In the genomic region with DNA sequence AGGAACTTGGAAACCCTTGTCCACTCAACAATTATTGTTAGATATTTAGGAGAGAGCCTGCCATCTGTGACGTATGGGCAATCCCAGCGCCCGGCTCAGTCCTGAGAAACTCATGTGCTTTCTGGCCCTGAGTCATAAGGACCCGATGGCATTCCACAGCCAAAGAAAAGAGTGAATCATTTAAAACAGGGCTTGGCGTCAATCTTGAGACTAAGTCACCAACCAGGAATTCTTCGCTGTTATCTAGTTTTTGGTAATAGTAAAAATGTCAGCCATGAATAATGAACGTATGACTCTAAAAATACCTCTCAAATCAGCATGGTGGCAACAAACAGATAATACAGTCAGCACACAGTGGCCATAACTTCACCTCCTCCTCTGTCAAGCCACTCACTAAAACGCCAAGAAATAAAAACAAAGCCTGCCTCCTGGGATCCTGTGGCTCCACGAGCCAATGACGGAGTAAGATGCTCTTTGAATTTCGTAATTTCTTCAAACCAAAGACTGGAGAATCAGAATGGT, we compare ENCODE assay signal across 1 cellular context.
TF ChIP-seq lines count a peak whose summit lies in the region.

No MANE protein-coding gene starts in this region.

TF ChIP-seq in IMR-90, 13 proteins besides CTCF, POLR2A, EP300 and RAD21 (continued from another document):
- TF ChIP-seq USF2 (IDR thresholded peaks at IDR 0.05; ENCODE audit: low read depth, low read length) (no peak; the same call in 1 of the 2 replicates), NFE2L2 (IDR thresholded peaks at IDR 0.05; ENCODE audit: low read depth, low read length) (peak; percentile 60), SMC3 (IDR thresholded peaks at IDR 0.05; ENCODE audit: low read depth, low read length) (no peak), RCOR1 (IDR thresholded peaks at IDR 0.05; ENCODE audit: insufficient replicate concordance, low read length) (no peak)
